8 cellular contexts compared by ENCODE assay signal in genomic region chr17:43908111-43908721, GRCh38. TPM values are rescaled to one million over a fixed set of nuclear protein-coding genes. Genes with fewer than 3 reads are reported as not detected.
DNase-seq lines count a peak whose midpoint lies in the region; ATAC-seq and TF ChIP-seq lines count a peak whose summit lies in the region.

No MANE protein-coding gene starts in this region.

- no peaks in the 10 kb centered on the region for H3K9me3 ChIP-seq in tibial artery

- H3K27me3 Mint-ChIP-seq in nephron progenitor cell (ENCODE audit: low read depth, poor library complexity), result peaks cover 16% of the 10 kb centered on the region

- peak; percentile 82 for DNase-seq in H7
- DNase-seq in NOMO-1 treated with DMSO at 0.1 percent for 48 hours (lab: John Stamatoyannopoulos, UW; ENCODE audit: unreplicated experiment), result peak; percentile 34
- DNase-seq in activated effector memory CD4-positive, alpha-beta T cell treated with Interleukin-2 at 50 U/mL for 16 hours, result peak; percentile 42
- DNase-seq in fibroblast of the conjunctiva (ENCODE audit: low read depth), result peak; percentile 45
- peak; percentile 68 for DNase-seq in nephron progenitor cell
- DNase-seq in tibial artery, result peak; percentile 77 to 92
- no peak for DNase-seq in mesenteric fat pad (ENCODE audit: low spot score)

- H3K36me3 ChIP-seq in H7 (replicated peaks; ENCODE audit: control insufficient read depth, insufficient read depth, low read length), result no peaks in the 10 kb centered on the region
- no peaks in the 10 kb centered on the region for H3K36me3 ChIP-seq in tibial artery

- no peak for ATAC-seq in HG03439 (IDR thresholded peaks at IDR 0.05; ENCODE audit: unreplicated experiment)

- intact Hi-C loops in tibial artery (cut with DNase I; ENCODE audit: low total_unique reads), result no loop called here

- peak overlapping the region; percentile 87 for H3K4me3 Mint-ChIP-seq in nephron progenitor cell

- TF ChIP-seq CTCF in nephron progenitor cell (IDR thresholded peaks at IDR 0.05) (no peak), tibial artery (IDR thresholded peaks at IDR 0.05) (no peak)

- H3K4me1 ChIP-seq in tibial artery, result peaks cover 0 to 33% (median 22%) of the 10 kb centered on the region in 4 donors

- H3K27me3 ChIP-seq in H7 (ENCODE audit: control insufficient read depth, insufficient read depth, low read length), result peaks cover 41% of the 10 kb centered on the region
- H3K27me3 ChIP-seq in tibial artery, result peaks cover 0 to 14% of the 10 kb centered on the region in 2 donors

- no peak overlapping the region for H3K27ac Mint-ChIP-seq in nephron progenitor cell

- peaks cover 35% of the 10 kb centered on the region for H3K4me1 Mint-ChIP-seq in nephron progenitor cell

- peak overlapping the region; percentile 95 to 96 for H3K27ac ChIP-seq in tibial artery

- H3K9me3 Mint-ChIP-seq in nephron progenitor cell, result no peaks in the 10 kb centered on the region

- no peaks in the 10 kb centered on the region for H3K36me3 Mint-ChIP-seq in nephron progenitor cell (ENCODE audit: low read depth)

- H3K4me3 ChIP-seq in H7 (ENCODE audit: insufficient read depth, low read depth, low read length), result peak overlapping the region; percentile 64
- peak overlapping the region; percentile 76 to 93 for H3K4me3 ChIP-seq in tibial artery

RNA-seq across cellular contexts. Expression of gene MPP2, which starts 0.9 kb away (rescaled TPM):
- total RNA-seq in H7 (2014; rRNA removed; shearing (Covaris generic)), result 9.0 and 12.2 TPM in 2 replicates
- 2.3 TPM for total RNA-seq in mesenteric fat pad

RNA-seq across cellular contexts. Expression of gene PPY, which starts 34.1 kb away (rescaled TPM):
- total RNA-seq in H7 (2014; rRNA removed; shearing (Covaris generic)), result not detected in 2 replicates
- total RNA-seq in mesenteric fat pad, result not detected

RNA-seq across cellular contexts. Expression of gene PYY, which starts 45.5 kb away (rescaled TPM):
- 0.67 and 1.8 TPM in 2 replicates for total RNA-seq in H7 (2014; rRNA removed; shearing (Covaris generic))
- total RNA-seq in mesenteric fat pad, result not detected
